ENCODE assay signal across 8 cellular contexts in genomic region chr3:196740476-196741400, GRCh38. TPM values are rescaled to one million over a fixed set of nuclear protein-coding genes. Genes with fewer than 3 reads are reported as not detected.
A peak's percentile ranks its signal among the peaks of the same experiment; 100 is the strongest.
DNase-seq lines count a peak whose midpoint lies in the region; ATAC-seq and TF ChIP-seq lines count a peak whose summit lies in the region.

No MANE protein-coding gene starts in this region.

- H3K27me3 ChIP-seq in CD4-positive, alpha-beta memory T cell (ENCODE audit: insufficient read depth, low read length): no peaks in the 10 kb centered on the region
- H3K27me3 ChIP-seq in GM23338 (ENCODE audit: insufficient read depth) (no peaks in the 10 kb centered on the region), thoracic aorta (replicated peaks; ENCODE audit: insufficient read depth) (no peaks in the 10 kb centered on the region)

- intact Hi-C loops in CD4-positive, alpha-beta memory T cell (cut with micrococcal nuclease): loop anchor here (5.0 to 10.0 kb wide), 2 partner anchors 37 to 64 kb away; no protein-coding TSS in a partner anchor
- intact Hi-C loops in natural killer cell (cut with micrococcal nuclease): loop anchor here (1.0 kb wide), 1 partner anchor 28 kb away; the partner anchor contains the start of genes CEP19 and PIGX

- H3K79me2 ChIP-seq in GM23338 (replicated peaks; ENCODE audit: insufficient read depth): peaks cover 58% of the 10 kb centered on the region

- H3K4me3 Mint-ChIP-seq in CD4-positive, alpha-beta memory T cell: peak overlapping the region; percentile 96 to 100 (median 100)
- H3K4me3 Mint-ChIP-seq in GM23338 (peak overlapping the region; percentile 98), natural killer cell (peak overlapping the region; percentile 98)
- H3K4me3 Mint-ChIP-seq in activated T-cell treated with anti-CD3 and anti-CD28 coated beads, Interleukin-2, amount 50 U/mL, for 24 hours: peak overlapping the region; percentile 96

- peaks cover 23% of the 10 kb centered on the region for H4K20me1 ChIP-seq in GM23338 (replicated peaks; ENCODE audit: insufficient read depth)

- TF ChIP-seq CTCF in GM23338 (conservative IDR thresholded peaks at IDR 0.05; ENCODE audit: low read depth in 2 of 2): no peak
- no peak for TF ChIP-seq CTCF in fibroblast of the aortic adventitia (IDR thresholded peaks at IDR 0.05; ENCODE audit: insufficient read depth, low read length)
- no peak for TF ChIP-seq CTCF in natural killer cell (IDR thresholded peaks at IDR 0.05)
- no peak for TF ChIP-seq CTCF in thoracic aorta (IDR thresholded peaks at IDR 0.05)

- H3K27ac Mint-ChIP-seq in CD4-positive, alpha-beta memory T cell: peak overlapping the region; percentile 97 to 100 (median 99)
- H3K27ac Mint-ChIP-seq in GM23338: peak overlapping the region; percentile 98
- H3K27ac Mint-ChIP-seq in activated T-cell treated with anti-CD3 and anti-CD28 coated beads, Interleukin-2, amount 50 U/mL, for 24 hours: peak overlapping the region; percentile 98
- peak overlapping the region; percentile 92 to 93 for H3K27ac Mint-ChIP-seq in natural killer cell

- no peaks in the 10 kb centered on the region for H3K36me3 ChIP-seq in CD4-positive, alpha-beta memory T cell (ENCODE audit: insufficient read depth, low read length)
- no peaks in the 10 kb centered on the region for H3K36me3 ChIP-seq in GM23338 (ENCODE audit: insufficient read depth)
- no peaks in the 10 kb centered on the region for H3K36me3 ChIP-seq in thoracic aorta

- H3K27ac ChIP-seq in CD4-positive, alpha-beta memory T cell (ENCODE audit: low read depth, low read length): peak overlapping the region; percentile 99
- H3K27ac ChIP-seq in GM23338 (ENCODE audit: low read depth) (peak overlapping the region; percentile 94), thoracic aorta (peak overlapping the region; percentile 98 to 99)

- peak overlapping the region; percentile 91 for H2AFZ ChIP-seq in GM23338

- 0 out of 2 replicates have a peak, but pooled peaks cover 3% of the 10 kb centered on the region for H3F3A ChIP-seq in GM23338 (replicated peaks; ENCODE audit: low read depth)

- peaks cover 21 to 51% (median 32%) of the 10 kb centered on the region in 4 donors for H3K4me1 Mint-ChIP-seq in CD4-positive, alpha-beta memory T cell
- peaks cover 23% of the 10 kb centered on the region for H3K4me1 Mint-ChIP-seq in GM23338
- peaks cover 28% of the 10 kb centered on the region for H3K4me1 Mint-ChIP-seq in activated T-cell treated with anti-CD3 and anti-CD28 coated beads, Interleukin-2, amount 50 U/mL, for 24 hours (ENCODE audit: low read depth)
- peaks cover 26 to 31% of the 10 kb centered on the region in 2 donors for H3K4me1 Mint-ChIP-seq in natural killer cell

- H3K27me3 Mint-ChIP-seq in CD4-positive, alpha-beta memory T cell: no peaks in the 10 kb centered on the region
- H3K27me3 Mint-ChIP-seq in GM23338 (ENCODE audit: insufficient read depth, low read depth, poor library complexity) (peaks cover 3% of the 10 kb centered on the region), natural killer cell (ENCODE audit: low read depth in 2 of 2) (no peaks in the 10 kb centered on the region)
- H3K27me3 Mint-ChIP-seq in activated T-cell treated with anti-CD3 and anti-CD28 coated beads, Interleukin-2, amount 50 U/mL, for 24 hours: no peaks in the 10 kb centered on the region

- DNase-seq in CD4-positive, alpha-beta memory T cell: peak; percentile 52 to 74 (median 66)
- peak; percentile 73 for DNase-seq in GM23338 (ENCODE audit: low spot score)
- DNase-seq in NCI-H345 (lab: John Stamatoyannopoulos, UW): peak; percentile 64
- DNase-seq in activated T-cell treated with anti-CD3 and anti-CD28 coated beads, Interleukin-2, amount 50 U/mL, for 24 hours: no peak
- DNase-seq in fibroblast of the aortic adventitia (ENCODE audit: low read depth): peak; percentile 62
- no peak for DNase-seq in natural killer cell
- no peak for DNase-seq in thoracic aorta (ENCODE audit: low spot score)
- DNase-seq in GM19238 (ENCODE audit: insufficient read length, low spot score): no peak

- peaks cover 50% of the 10 kb centered on the region for H3K4me1 ChIP-seq in CD4-positive, alpha-beta memory T cell (ENCODE audit: insufficient read depth, low read length)
- H3K4me1 ChIP-seq in GM23338 (ENCODE audit: insufficient read depth) (peaks cover 37% of the 10 kb centered on the region), thoracic aorta (ENCODE audit: control insufficient read depth in 1 of 2, low read depth in 2 of 2) (peaks cover 13 to 16% of the 10 kb centered on the region in 2 donors)

- POLR2A ChIA-PET in CD4-positive, alpha-beta memory T cell (lab: Charles Lee; ENCODE audit: partially characterized antibody): interaction anchor here (0.6 to 2.6 kb wide), 25 partner anchors 11 to 1045 kb away, joined by 3 to 59 read pairs (median 4); partner anchors contain the start of genes CEP19, FBXO45, NCBP2 and NRROS

- CTCF ChIA-PET in CD4-positive, alpha-beta memory T cell (lab: Charles Lee; ENCODE audit: partially characterized antibody): interaction anchor here (0.6 to 1.5 kb wide), 6 partner anchors 24 to 229 kb away, joined by 3 to 5 read pairs (median 4); no protein-coding TSS in a partner anchor

- peak overlapping the region; percentile 70 to 95 for H3K4me3 ChIP-seq in CD4-positive, alpha-beta memory T cell (ENCODE audit: low read length in 2 of 2)
- H3K4me3 ChIP-seq in GM23338 (peak overlapping the region; percentile 94), fibroblast of the aortic adventitia (ENCODE audit: low read depth, low read length) (peak overlapping the region; percentile 87), thoracic aorta (peak overlapping the region; percentile 99)

- H3K9me3 Mint-ChIP-seq in CD4-positive, alpha-beta memory T cell: no peaks in the 10 kb centered on the region
- peaks cover 4% of the 10 kb centered on the region; the same call in 1 of the 3 replicates for H3K9me3 Mint-ChIP-seq in GM23338
- no peaks in the 10 kb centered on the region for H3K9me3 Mint-ChIP-seq in activated T-cell treated with anti-CD3 and anti-CD28 coated beads, Interleukin-2, amount 50 U/mL, for 24 hours
- no peaks in the 10 kb centered on the region for H3K9me3 Mint-ChIP-seq in natural killer cell

- peaks cover 4 to 12% of the 10 kb centered on the region in 2 donors for H3K36me3 Mint-ChIP-seq in CD4-positive, alpha-beta memory T cell
- H3K36me3 Mint-ChIP-seq in GM23338 (ENCODE audit: low read depth) (peaks cover 8% of the 10 kb centered on the region), natural killer cell (peaks cover 7% of the 10 kb centered on the region)
- peaks cover 42% of the 10 kb centered on the region for H3K36me3 Mint-ChIP-seq in activated T-cell treated with anti-CD3 and anti-CD28 coated beads, Interleukin-2, amount 50 U/mL, for 24 hours (ENCODE audit: low read depth)

- H3K4me2 ChIP-seq in GM23338: peak overlapping the region; percentile 93

- H3K9me3 ChIP-seq in CD4-positive, alpha-beta memory T cell (ENCODE audit: control insufficient read depth in 1 of 2, low read length in 2 of 2): no peaks in the 10 kb centered on the region
- H3K9me3 ChIP-seq in thoracic aorta: no peaks in the 10 kb centered on the region

- peak; percentile 11 for ATAC-seq in GM23338
- ATAC-seq in natural killer cell: peak in 2 of 3 donors; percentile 11 to 31
- no peak for ATAC-seq in thoracic aorta (ENCODE audit: insufficient number of reproducible peaks, low FRiP score, low read depth)

- H3K9me2 ChIP-seq in GM23338 (ENCODE audit: insufficient read depth): no peaks in the 10 kb centered on the region

TF ChIP-seq in GM23338, 12 proteins besides CTCF, POLR2A, EP300 and RAD21 (continues in another document):
- TF ChIP-seq NANOG (IDR thresholded peaks at IDR 0.05; ENCODE audit: borderline replicate concordance) (no peak), STAT1 (IDR thresholded peaks at IDR 0.05; ENCODE audit: unreplicated experiment) (no peak)

RNA-seq across cellular contexts. Expression of gene PAK2, which starts 1.1 kb away (rescaled TPM):
- total RNA-seq in CD4-positive, alpha-beta memory T cell: 10 to 100 TPM; 80.4 to 97.4 TPM
- 10 to 100 TPM; 29.1 to 39.4 TPM for polyA plus RNA-seq in CD4-positive, alpha-beta memory T cell
- 49.4 and 56.0 TPM in 2 replicates for total RNA-seq in GM23338 (2014; rRNA removed; shearing (Covaris generic))
- polyA plus RNA-seq in GM23338 (2016; fragmentation: Nextera tagmentation; extraction: Ambion mirVana): 24.3 and 25.5 TPM in 2 replicates
- 39.7 and 45.6 TPM in 2 replicates for total RNA-seq in fibroblast of the aortic adventitia (ENCODE audit: low replicate concordance)
- total RNA-seq in natural killer cell: 10 to 100 TPM; 64.5 to 68.6 (median 66.4) TPM
- 10 to 100 TPM; 41.7 to 47.0 TPM for total RNA-seq in thoracic aorta

RNA-seq across cellular contexts. Expression of gene PIGX, which starts 28.6 kb away (rescaled TPM):
- total RNA-seq in CD4-positive, alpha-beta memory T cell: 10 to 100 TPM; 19.1 to 23.7 TPM
- polyA plus RNA-seq in CD4-positive, alpha-beta memory T cell: 10 to 100 TPM; 34.1 to 37.4 TPM
- 14.5 and 24.4 TPM in 2 replicates for total RNA-seq in GM23338 (2014; rRNA removed; shearing (Covaris generic))
- 13.0 and 13.4 TPM in 2 replicates for polyA plus RNA-seq in GM23338 (2016; fragmentation: Nextera tagmentation; extraction: Ambion mirVana)
- total RNA-seq in fibroblast of the aortic adventitia (ENCODE audit: low replicate concordance) (28.0 and 33.5 TPM in 2 replicates), natural killer cell (10 to 100 TPM; 23.9 to 31.8 (median 24.2) TPM), thoracic aorta (10 to 100 TPM; 19.3 to 23.4 TPM)

RNA-seq across cellular contexts. Expression of gene CEP19, which starts 28.7 kb away (rescaled TPM):
- total RNA-seq in CD4-positive, alpha-beta memory T cell: 1 to 10 TPM; 7.8 to 8.2 TPM
- 10 to 100 TPM in 1 of 2 donors, 1 to 10 TPM in 1; 5.4 to 10.8 TPM for polyA plus RNA-seq in CD4-positive, alpha-beta memory T cell
- total RNA-seq in GM23338 (2014; rRNA removed; shearing (Covaris generic)): 1.6 and 2.3 TPM in 2 replicates
- polyA plus RNA-seq in GM23338 (2016; fragmentation: Nextera tagmentation; extraction: Ambion mirVana): 1.8 and 2.5 TPM in 2 replicates
- total RNA-seq in fibroblast of the aortic adventitia (ENCODE audit: low replicate concordance): 4.0 and 6.5 TPM in 2 replicates
- 1 to 10 TPM in 2 of 3 donors, under 1 TPM in 1; 0.92 to 1.8 (median 1.1) TPM for total RNA-seq in natural killer cell
- total RNA-seq in thoracic aorta: 1 to 10 TPM in 1 of 2 donors, under 1 TPM in 1; 0.42 to 7.3 TPM

Comparison
In these comparisons a context has a peak if more than half of its experiments do, and no peak if none do; other contexts are left out.
1. DNase-seq: peak in CD4-positive, alpha-beta memory T cell (5 of 5), GM23338 (single experiment), NCI-H345 (single experiment) and fibroblast of the aortic adventitia (single experiment); none in activated T-cell treated with anti-CD3 and anti-CD28 coated beads, Interleukin-2, amount 50 U/mL, for 24 hours (single experiment), natural killer cell (single experiment), thoracic aorta (single experiment) and GM19238 (single experiment).
2. Peak in every context shown above with its lines, with median percentiles within 50 percentile points of each other: H3K27ac ChIP-seq, H3K4me3 ChIP-seq, H3K27ac Mint-ChIP-seq and H3K4me3 Mint-ChIP-seq.